8 cellular contexts compared by ENCODE assay signal in the genomic region with DNA sequence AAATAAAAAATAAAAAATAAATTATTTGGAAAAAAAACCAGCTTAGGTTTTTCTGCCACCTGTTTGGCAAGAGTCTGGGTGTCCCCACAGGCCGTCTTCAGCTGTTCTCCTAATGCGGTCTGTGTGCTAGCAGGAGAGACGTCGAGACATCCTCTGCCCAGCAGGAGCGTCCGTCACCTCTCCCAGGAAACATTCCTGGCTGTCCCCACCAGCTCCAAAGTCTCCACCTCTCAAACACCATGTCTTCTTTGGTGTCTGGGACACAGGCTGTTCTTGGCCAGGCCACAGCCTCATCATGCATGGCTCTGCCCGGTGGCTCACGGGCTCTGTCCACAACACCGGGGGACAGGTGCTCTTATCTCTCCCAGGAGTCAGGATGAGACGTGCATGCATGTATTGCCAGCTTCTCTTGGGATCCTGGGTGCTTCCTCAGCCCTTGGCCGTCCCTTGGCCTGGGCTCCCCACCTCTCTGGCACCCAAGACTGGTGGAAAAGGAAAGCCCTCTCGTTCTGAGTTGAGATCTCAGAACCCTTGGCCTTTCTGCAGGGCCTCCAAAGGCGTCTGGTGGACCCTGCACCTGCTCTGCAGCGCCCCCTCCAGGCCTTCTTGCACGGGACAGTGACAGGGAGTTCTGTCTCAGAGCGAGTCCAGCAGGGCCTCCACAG.
DNase-seq lines count a peak whose midpoint lies in the region; ATAC-seq, FAIRE-seq and TF ChIP-seq lines count a peak whose summit lies in the region.

No MANE protein-coding gene starts in this region.

- TF ChIP-seq CTCF in A549 (IDR thresholded peaks at IDR 0.05), result peak; percentile 46; the same call in 2 of the 3 replicates
- TF ChIP-seq CTCF in GM12873 (IDR thresholded peaks at IDR 0.05; ENCODE audit: insufficient read depth, low read depth, low read length, missing control alignments), result peak; percentile 69
- peak; percentile 17 for TF ChIP-seq CTCF in coronary artery (IDR thresholded peaks at IDR 0.05)
- peak; percentile 52 for TF ChIP-seq CTCF in osteocyte (IDR thresholded peaks at IDR 0.05)

- H3K4me2 ChIP-seq in A549, result no peak overlapping the region

- TF ChIP-seq RAD21 in A549 (conservative IDR thresholded peaks at IDR 0.05 in 1 of 2, IDR thresholded peaks at IDR 0.05 in 1 of 2), result peak; percentile 30 to 53; a peak in 2 of 5 replicates

- H3K4me3 ChIP-seq in A549 (no peak overlapping the region), coronary artery (no peak overlapping the region)

- ATAC-seq in A549 (peak; percentile 38 to 83; a peak in 4 of 6 replicates), HG02970 (IDR thresholded peaks at IDR 0.05; ENCODE audit: low FRiP score, unreplicated experiment) (no peak), HG02870 (IDR thresholded peaks at IDR 0.05; ENCODE audit: unreplicated experiment) (no peak)

- H3K9me3 Mint-ChIP-seq in osteocyte (ENCODE audit: unreplicated experiment), result no peaks in the 10 kb centered on the region

- CTCF ChIA-PET in A549 (lab: Yijun Ruan, JAX), result interaction anchor here (0.7 to 2.6 kb wide), 21 partner anchors 9 to 182 kb away, joined by 3 to 23 read pairs (median 5); a partner anchor contains a TSS

- peaks cover 18% of the 10 kb centered on the region for H3K4me1 Mint-ChIP-seq in osteocyte (ENCODE audit: unreplicated experiment)

- peaks cover 28% of the 10 kb centered on the region for H3K4me1 ChIP-seq in A549

- no peaks in the 10 kb centered on the region for H3K36me3 Mint-ChIP-seq in osteocyte (ENCODE audit: unreplicated experiment)

- POLR2A ChIA-PET in A549 (lab: Yijun Ruan, JAX), result no interaction called here

- no peak for FAIRE-seq in A549 (lab: Jason Lieb, UNC)

- no peaks in the 10 kb centered on the region for H3K9me3 ChIP-seq in A549

- TF ChIP-seq POLR2A in A549 (IDR thresholded peaks at IDR 0.05; ENCODE audit: low read length), result no peak

- 73% methylated on average over 16 of the region's 16 CpGs for WGBS in A549 (ENCODE audit: missing lambda C conversion rate)

- no peak for TF ChIP-seq EP300 in A549 (IDR thresholded peaks at IDR 0.05)

- DNase-seq in A549 (ENCODE audit: low read depth in 1 of 2, low spot score in 1 of 2), result peak in 1 of 2 experiments; percentile 77
- peak; percentile 56 to 62 for DNase-seq in SHP77 (lab: John Stamatoyannopoulos, UW)
- no peak for DNase-seq in coronary artery (ENCODE audit: low spot score)
- no peak for DNase-seq in osteocyte (ENCODE audit: extremely low spot score, unreplicated experiment)
- no peak for DNase-seq in effector CD8-positive, alpha-beta T cell (lab: John Stamatoyannopoulos, UW)

- H3K27ac ChIP-seq in A549, result peak overlapping the region; percentile 25 to 77; a peak in 5 of 6 replicates
- no peak overlapping the region for H3K27ac ChIP-seq in coronary artery

- H3K27me3 Mint-ChIP-seq in osteocyte (ENCODE audit: unreplicated experiment), result peaks cover 3% of the 10 kb centered on the region

- no peak overlapping the region for H3K4me3 Mint-ChIP-seq in osteocyte (ENCODE audit: unreplicated experiment)

- no peak overlapping the region for H3K27ac Mint-ChIP-seq in osteocyte (ENCODE audit: unreplicated experiment)

TF ChIP-seq in A549, 52 proteins besides CTCF, POLR2A, EP300 and RAD21:
- TF ChIP-seq RARB (CRISPR knock-in tag; IDR thresholded peaks at IDR 0.05) (no peak), HOXA7 (CRISPR knock-in tag; IDR thresholded peaks at IDR 0.05) (no peak), TP53 (CRISPR knock-in tag; IDR thresholded peaks at IDR 0.05) (no peak), BHLHE40 (IDR thresholded peaks at IDR 0.05; ENCODE audit: low read depth, low read length) (no peak), NR3C1 (IDR thresholded peaks at IDR 0.05) (no peak), ZSCAN20 (CRISPR knock-in tag; IDR thresholded peaks at IDR 0.05) (no peak), NPAS2 (CRISPR knock-in tag; IDR thresholded peaks at IDR 0.05; ENCODE audit: borderline replicate concordance) (no peak), FOSB (CRISPR knock-in tag; IDR thresholded peaks at IDR 0.05) (no peak), POLR2AphosphoS2 (conservative IDR thresholded peaks at IDR 0.05; ENCODE audit: low read length) (no peak), JUNB (IDR thresholded peaks at IDR 0.05) (no peak), NFE2L2 (conservative IDR thresholded peaks at IDR 0.05; ENCODE audit: low read length) (no peak), KDM5A (IDR thresholded peaks at IDR 0.05) (no peak), HEYL (CRISPR knock-in tag; IDR thresholded peaks at IDR 0.05) (no peak), RCOR1 (IDR thresholded peaks at IDR 0.05; ENCODE audit: low read depth, low read length) (no peak), CHD4 (IDR thresholded peaks at IDR 0.05; ENCODE audit: borderline replicate concordance) (no peak), PHF8 (IDR thresholded peaks at IDR 0.05; ENCODE audit: borderline replicate concordance, low read depth) (no peak), MYC (IDR thresholded peaks at IDR 0.05; ENCODE audit: borderline replicate concordance, low read length) (no peak)
- TF ChIP-seq, protein P1, sequence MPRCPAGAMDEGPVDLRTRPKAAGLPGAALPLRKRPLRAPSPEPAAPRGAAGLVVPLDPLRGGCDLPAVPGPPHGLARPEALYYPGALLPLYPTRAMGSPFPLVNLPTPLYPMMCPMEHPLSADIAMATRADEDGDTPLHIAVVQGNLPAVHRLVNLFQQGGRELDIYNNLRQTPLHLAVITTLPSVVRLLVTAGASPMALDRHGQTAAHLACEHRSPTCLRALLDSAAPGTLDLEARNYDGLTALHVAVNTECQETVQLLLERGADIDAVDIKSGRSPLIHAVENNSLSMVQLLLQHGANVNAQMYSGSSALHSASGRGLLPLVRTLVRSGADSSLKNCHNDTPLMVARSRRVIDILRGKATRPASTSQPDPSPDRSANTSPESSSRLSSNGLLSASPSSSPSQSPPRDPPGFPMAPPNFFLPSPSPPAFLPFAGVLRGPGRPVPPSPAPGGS (IDR thresholded peaks at IDR 0.05), result no peak
- TF ChIP-seq, protein P2, sequence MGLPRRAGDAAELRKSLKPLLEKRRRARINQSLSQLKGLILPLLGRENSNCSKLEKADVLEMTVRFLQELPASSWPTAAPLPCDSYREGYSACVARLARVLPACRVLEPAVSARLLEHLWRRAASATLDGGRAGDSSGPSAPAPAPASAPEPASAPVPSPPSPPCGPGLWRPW (IDR thresholded peaks at IDR 0.05), result no peak
- TF ChIP-seq, protein P3, sequence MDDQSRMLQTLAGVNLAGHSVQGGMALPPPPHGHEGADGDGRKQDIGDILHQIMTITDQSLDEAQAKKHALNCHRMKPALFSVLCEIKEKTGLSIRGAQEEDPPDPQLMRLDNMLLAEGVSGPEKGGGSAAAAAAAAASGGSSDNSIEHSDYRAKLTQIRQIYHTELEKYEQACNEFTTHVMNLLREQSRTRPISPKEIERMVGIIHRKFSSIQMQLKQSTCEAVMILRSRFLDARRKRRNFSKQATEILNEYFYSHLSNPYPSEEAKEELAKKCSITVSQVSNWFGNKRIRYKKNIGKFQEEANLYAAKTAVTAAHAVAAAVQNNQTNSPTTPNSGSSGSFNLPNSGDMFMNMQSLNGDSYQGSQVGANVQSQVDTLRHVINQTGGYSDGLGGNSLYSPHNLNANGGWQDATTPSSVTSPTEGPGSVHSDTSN (IDR thresholded peaks at IDR 0.05), result no peak

Comparison
In these comparisons a context has a peak if more than half of its experiments do, and no peak if none do; other contexts are left out.
1. ATAC-seq: peak in A549 (2 of 2); none in HG02970 (single experiment) and HG02870 (single experiment).
2. DNase-seq: peak in SHP77 (2 of 2); none in coronary artery (single experiment), osteocyte (single experiment) and effector CD8-positive, alpha-beta T cell (single experiment).
3. H3K27ac ChIP-seq: peak in A549 (2 of 2); none in coronary artery (0 of 2).
4. CTCF ChIP-seq: peak in every context shown above with its lines; median percentile 69 in GM12873; 52 in osteocyte; 46 in A549; 17 in coronary artery.